In genomic region chr15:82810863-82811421, GRCh38 we compare ENCODE assay signal across 8 cellular contexts. TPM values are rescaled to one million over a fixed set of nuclear protein-coding genes. Genes with fewer than 3 reads are reported as not detected.
A peak's percentile ranks its signal among the peaks of the same experiment; 100 is the strongest.
DNase-seq lines count a peak whose midpoint lies in the region; ATAC-seq and TF ChIP-seq lines count a peak whose summit lies in the region.

No MANE protein-coding gene starts in this region.

- no peak for TF ChIP-seq POLR2A in testis (IDR thresholded peaks at IDR 0.05)

- H3K23ac ChIP-seq in mesenchymal stem cell (ENCODE audit: low read length in 2 of 2), result no peak overlapping the region

- TF ChIP-seq CTCF in brain microvascular endothelial cell (IDR thresholded peaks at IDR 0.05; ENCODE audit: low read depth, low read length, missing control alignments) (no peak), testis (IDR thresholded peaks at IDR 0.05) (no peak)

- H3K4ac ChIP-seq in mesenchymal stem cell (ENCODE audit: low read depth in 1 of 2, low read length in 2 of 2), result no peak overlapping the region

- H3K9me3 ChIP-seq in SK-N-MC (ENCODE audit: low read depth, low read length) (no peaks in the 10 kb centered on the region), mesenchymal stem cell (ENCODE audit: control insufficient read depth, low read length) (no peaks in the 10 kb centered on the region), testis (no peaks in the 10 kb centered on the region)

- 3% methylated on average over 4 of the region's 7 CpGs for WGBS in mesenchymal stem cell
- 0% methylated on average over 7 of the region's 7 CpGs for WGBS in testis, 2 donors

- no peak overlapping the region for H4K8ac ChIP-seq in mesenchymal stem cell (ENCODE audit: low read length)

- H3K9ac ChIP-seq in SK-N-MC (ENCODE audit: insufficient read length) (peak overlapping the region; percentile 62), mesenchymal stem cell (ENCODE audit: low read length) (peak overlapping the region; percentile 99)

- no peak overlapping the region for H3K18ac ChIP-seq in mesenchymal stem cell (ENCODE audit: low read depth in 1 of 2, low read length in 2 of 2)

- in situ Hi-C loops in brain microvascular endothelial cell (cut with HindIII; ENCODE audit: low pct_ligation_motif_present, low sequenced_read_pairs), result no loop called here

- no peak overlapping the region for H4K91ac ChIP-seq in mesenchymal stem cell (ENCODE audit: low read length)

- no peak overlapping the region for H2BK5ac ChIP-seq in mesenchymal stem cell (ENCODE audit: low read depth, low read length, poor library complexity, severe bottlenecking)

- peak overlapping the region; percentile 53 for H3K4me2 ChIP-seq in mesenchymal stem cell (ENCODE audit: low read length, poor library complexity, severe bottlenecking)

- H3K27me3 ChIP-seq in H7 (ENCODE audit: control insufficient read depth, insufficient read depth, low read length) (no peaks in the 10 kb centered on the region), brain microvascular endothelial cell (replicated peaks) (no peaks in the 10 kb centered on the region), mesenchymal stem cell (ENCODE audit: control insufficient read depth in 1 of 2, insufficient read depth in 1 of 2, low read length in 2 of 2) (no peaks in the 10 kb centered on the region), testis (no peaks in the 10 kb centered on the region)

- H2AK5ac ChIP-seq in mesenchymal stem cell (ENCODE audit: low read length, severe bottlenecking), result no peak overlapping the region

- H3K79me1 ChIP-seq in mesenchymal stem cell (replicated peaks; ENCODE audit: low read length, poor library complexity, severe bottlenecking), result peaks cover 3% of the 10 kb centered on the region

- H2BK12ac ChIP-seq in mesenchymal stem cell (ENCODE audit: low read length in 2 of 2), result no peak overlapping the region

- no peak overlapping the region for H2BK120ac ChIP-seq in mesenchymal stem cell (ENCODE audit: low read depth, low read length)

- no peak overlapping the region for H2AFZ ChIP-seq in mesenchymal stem cell (ENCODE audit: low read depth, low read length)

- intact Hi-C loops in testis (cut with DNase I; ENCODE audit: low total_unique reads), result no loop called here

- no peak for ATAC-seq in HG02840 (IDR thresholded peaks at IDR 0.05; ENCODE audit: low FRiP score, unreplicated experiment)

- H3K14ac ChIP-seq in mesenchymal stem cell (ENCODE audit: low read length in 2 of 2), result no peak overlapping the region

- H3K27ac ChIP-seq in SK-N-MC, result no peak overlapping the region
- H3K27ac ChIP-seq in brain microvascular endothelial cell, result peak overlapping the region; percentile 95
- H3K27ac ChIP-seq in mesenchymal stem cell (ENCODE audit: low read length, poor library complexity, severe bottlenecking), result peak overlapping the region; percentile 89
- H3K27ac ChIP-seq in testis, result peak overlapping the region; percentile 97 to 100

- H3K4me3 ChIP-seq in H7 (ENCODE audit: insufficient read depth, low read depth, low read length) (peak overlapping the region; percentile 90), SK-N-MC (peak overlapping the region; percentile 87), brain microvascular endothelial cell (ENCODE audit: low read depth, low read length) (peak overlapping the region; percentile 87), mesenchymal stem cell (ENCODE audit: insufficient read depth in 1 of 2, low read depth in 1 of 2, low read length in 2 of 2) (peak overlapping the region in 1 of 2 experiments; percentile 83), testis (peak overlapping the region; percentile 83 to 97)

- DNase-seq in H7 (no peak), SK-N-MC (ENCODE audit: low read depth, low spot score) (no peak), brain microvascular endothelial cell (no peak), mesenchymal stem cell (peak; percentile 20), testis (no peak), DMS114 treated with DMSO at 0.1 percent for 48 hours (lab: John Stamatoyannopoulos, UW; ENCODE audit: unreplicated experiment) (no peak), SHP77 (lab: John Stamatoyannopoulos, UW) (no peak)

- H3K36me3 ChIP-seq in H7 (replicated peaks; ENCODE audit: control insufficient read depth, insufficient read depth, low read length) (no peaks in the 10 kb centered on the region; the same call in 1 of the 2 replicates), SK-N-MC (ENCODE audit: insufficient read depth, low read length) (peaks cover 14% of the 10 kb centered on the region), brain microvascular endothelial cell (replicated peaks) (peaks cover 11% of the 10 kb centered on the region), mesenchymal stem cell (ENCODE audit: control insufficient read depth in 1 of 2, insufficient read depth in 2 of 2, low read depth in 1 of 2, low read length in 2 of 2) (peaks cover 7 to 25% of the 10 kb centered on the region in 2 experiments), testis (ENCODE audit: low read depth, missing control alignments) (no peaks in the 10 kb centered on the region)

- H2BK15ac ChIP-seq in mesenchymal stem cell (ENCODE audit: low read depth, poor library complexity, severe bottlenecking), result no peak overlapping the region

- H3K4me1 ChIP-seq in mesenchymal stem cell (ENCODE audit: control insufficient read depth, insufficient read depth, low read depth, low read length) (peaks cover 3% of the 10 kb centered on the region), testis (no peaks in the 10 kb centered on the region)

RNA-seq across cellular contexts. Expression of gene WHAMM, which starts 1.5 kb away (rescaled TPM):
- total RNA-seq in H7 (2014; rRNA removed; shearing (Covaris generic)), result 1.0 and 1.9 TPM in 2 replicates
- polyA plus RNA-seq in mesenchymal stem cell (2013, experiment 1 of 2), result 9.4 TPM
- polyA plus RNA-seq in mesenchymal stem cell (2013, experiment 2 of 2), result 9.8 TPM
- total RNA-seq in testis, result 10 to 100 TPM in 1 of 2 donors, 1 to 10 TPM in 1; 9.8 to 11.0 TPM
- 5.3 TPM for polyA plus RNA-seq in testis (ENCODE audit: insufficient read depth, low read depth, low replicate concordance)

RNA-seq across cellular contexts. Expression of gene FSD2, which starts 5.1 kb away (rescaled TPM):
- 0.03 TPM in 1 of 2 replicates, not detected in the other for total RNA-seq in H7 (2014; rRNA removed; shearing (Covaris generic))
- polyA plus RNA-seq in mesenchymal stem cell (2013, experiment 1 of 2), result not detected
- 0.01 TPM for polyA plus RNA-seq in mesenchymal stem cell (2013, experiment 2 of 2)
- under 1 TPM in 1 of 2 donors, not detected in 1; 0.19 TPM for total RNA-seq in testis
- polyA plus RNA-seq in testis (ENCODE audit: insufficient read depth, low read depth, low replicate concordance), result 0.95 TPM
